ENCODE assay signal across 7 cellular contexts in genomic region chr10:11366889-11367288, GRCh38.
DNase-seq lines count a peak whose midpoint lies in the region; FAIRE-seq and TF ChIP-seq lines count a peak whose summit lies in the region.
"Not testable (repeated sequence)": the region's sequence is repeated elsewhere in the genome, so short reads cannot be mapped to it uniquely, and the experiment has no call there.

No MANE protein-coding gene starts in this region.

- DNase-seq in GM23248 = peak; percentile 38
- DNase-seq in MV-4-11 (lab: John Stamatoyannopoulos, UW) = peak; percentile 55
- peak; percentile 11 for DNase-seq in RCC 7860 (ENCODE audit: low spot score)
- DNase-seq in UCSD-AML1 (lab: John Stamatoyannopoulos, UW; ENCODE audit: unreplicated experiment) = peak; percentile 27
- DNase-seq in erythroblast (lab: John Stamatoyannopoulos, UW) = peak; percentile 56 to 79
- DNase-seq in cardiac septum (ENCODE audit: low spot score) = peak; percentile 22
- not testable (repeated sequence) for DNase-seq in neuronal stem cell (ENCODE audit: low spot score)

- not testable (repeated sequence) for H3K4me2 ChIP-seq in GM23248 (ENCODE audit: unreplicated experiment); neuronal stem cell (ENCODE audit: insufficient read depth, low read length, poor library complexity, severe bottlenecking)

- not testable (repeated sequence) for H3K36me3 ChIP-seq in GM23248 (ENCODE audit: low read depth); neuronal stem cell (replicated peaks in 1 of 2; ENCODE audit: control insufficient read depth in 2 of 2, insufficient read depth in 2 of 2, low read length in 2 of 2)

- not testable (repeated sequence) for H3K4me3 ChIP-seq in GM23248; neuronal stem cell (ENCODE audit: low read length in 2 of 2)

- not testable (repeated sequence) for H3K9me3 ChIP-seq in GM23248 (ENCODE audit: low read depth); neuronal stem cell (replicated peaks in 1 of 2; ENCODE audit: control insufficient read depth in 2 of 2, insufficient read depth in 1 of 2, low read depth in 1 of 2, low read length in 2 of 2)

- H3F3A ChIP-seq in GM23248 (ENCODE audit: insufficient read depth) = not testable (repeated sequence)

- H3K27ac ChIP-seq in GM23248; neuronal stem cell (replicated peaks; ENCODE audit: low read length): not testable (repeated sequence)

- in situ Hi-C loops in GM23248 (cut with MboI) = not testable (repeated sequence)

- H2BK12ac ChIP-seq in neuronal stem cell (ENCODE audit: low read length) = not testable (repeated sequence)

- not testable (repeated sequence) for H2BK5ac ChIP-seq in neuronal stem cell (ENCODE audit: low read length)

- H4K8ac ChIP-seq in neuronal stem cell (ENCODE audit: low read depth, low read length) = peak overlapping the region; percentile 23

- not testable (repeated sequence) for H2BK120ac ChIP-seq in neuronal stem cell (ENCODE audit: low read depth, low read length)

- not testable (repeated sequence) for H3K27me3 ChIP-seq in GM23248 (replicated peaks; ENCODE audit: insufficient read depth); neuronal stem cell (ENCODE audit: control insufficient read depth in 3 of 3, insufficient read depth in 3 of 3, low read depth in 1 of 3, low read length in 3 of 3)

- not testable (repeated sequence) for H3K23ac ChIP-seq in neuronal stem cell (ENCODE audit: low read depth, low read length, poor library complexity)

- not testable (repeated sequence) for TF ChIP-seq POLR2A in erythroblast (IDR thresholded peaks at IDR 0.05; ENCODE audit: low read length)

- H3K18ac ChIP-seq in neuronal stem cell (ENCODE audit: low read length) = not testable (repeated sequence)

- not testable (repeated sequence) for H3K9ac ChIP-seq in GM23248; neuronal stem cell (ENCODE audit: low read depth, low read length, poor library complexity)

- H2AK5ac ChIP-seq in neuronal stem cell (ENCODE audit: low read depth, low read length) = peak overlapping the region; percentile 26

- H2BK15ac ChIP-seq in neuronal stem cell (ENCODE audit: low read length) = not testable (repeated sequence)

- intact Hi-C loops in cardiac septum (cut with DNase I) = not testable (repeated sequence)

- not testable (repeated sequence) for H3K9me2 ChIP-seq in GM23248 (ENCODE audit: insufficient read depth)

- H3K79me1 ChIP-seq in neuronal stem cell (ENCODE audit: low read depth, low read length) = not testable (repeated sequence)

- FAIRE-seq in RCC 7860 (lab: Jason Lieb, UNC) = not testable (repeated sequence)

- not testable (repeated sequence) for H2AFZ ChIP-seq in GM23248; neuronal stem cell (ENCODE audit: low read length)

- H3K4ac ChIP-seq in neuronal stem cell (ENCODE audit: low read length) = not testable (repeated sequence)

- not testable (repeated sequence) for H3K4me1 ChIP-seq in GM23248 (ENCODE audit: insufficient read depth); neuronal stem cell (ENCODE audit: control insufficient read depth in 2 of 2, insufficient read depth in 1 of 2, low read depth in 1 of 2, low read length in 2 of 2)

- not testable (repeated sequence) for H3K79me2 ChIP-seq in GM23248 (ENCODE audit: insufficient read depth)

- H4K20me1 ChIP-seq in GM23248 (ENCODE audit: insufficient read depth) = not testable (repeated sequence)

- WGBS in GM23248 (ENCODE audit: low coverage in 1 of 2, low lambda C conversion rate in 2 of 2, missing lambda C conversion rate in 2 of 2), 2 experiments = 25 to 73% methylated on average over 2 to 4 of the region's 4 CpGs
- no CpG with 5 or more reads among the region's 4 CpGs for WGBS in neuronal stem cell (ENCODE audit: extremely low coverage in 2 of 2, insufficient read length in 2 of 2, insufficient replicate concordance in 1 of 2), 2 donors

- H4K91ac ChIP-seq in neuronal stem cell (ENCODE audit: low read depth, low read length, poor library complexity) = not testable (repeated sequence)

- not testable (repeated sequence) for H3K14ac ChIP-seq in neuronal stem cell (ENCODE audit: low read length)
